In genomic region chr5:84816160-84816559, GRCh38 we compare ENCODE assay signal across 29 cellular contexts.
"Had no signal": no experiment of that assay in that cellular context is flagged by ENCODE, and none has a peak within 500 bp of the region (broad histone marks: within the 10 kb centered on the region; RNA-seq: fewer than 3 reads in every experiment).

No MANE protein-coding gene starts in this region.

- H3K27ac Mint-ChIP-seq: dendritic cell treated with granulocyte-macrophage colony-stimulating factor and Interleukin-4, amounts not matched to agents 40 ng/mL and 50 ng/mL, for 4 days; effector memory CD8-positive, alpha-beta T cell had no signal

- DNase-seq: colonic mucosa; cortex of kidney; dermis blood vessel endothelial cell; dorsolateral prefrontal cortex; effector CD4-positive, alpha-beta T cell; effector CD8-positive, alpha-beta T cell; effector memory CD4-positive, alpha-beta T cell; effector memory CD8-positive, alpha-beta T cell; endodermal cell; erythroblast; esophagus squamous epithelium; foreskin fibroblast; foreskin melanocyte; gastrocnemius medialis; glutamatergic neuron; head of caudate nucleus; heart left ventricle; heart right ventricle had no signal

- H3K9me3 Mint-ChIP-seq: dendritic cell treated with granulocyte-macrophage colony-stimulating factor and Interleukin-4, amounts not matched to agents 40 ng/mL and 50 ng/mL, for 4 days had no signal

- H3K27ac ChIP-seq: colonic mucosa, coronary artery, dorsolateral prefrontal cortex, epithelial cell of prostate, esophagus muscularis mucosa, esophagus squamous epithelium, foreskin keratinocyte, gastrocnemius medialis, gastroesophageal sphincter, heart left ventricle, heart right ventricle had no signal

- ATAC-seq: effector memory CD8-positive, alpha-beta T cell; esophagus mucosa; foreskin keratinocyte; gastrocnemius medialis; gastroesophageal sphincter; heart left ventricle; heart right ventricle had no signal

- H3K27me3 ChIP-seq: colonic mucosa, dorsolateral prefrontal cortex, esophagus muscularis mucosa, esophagus squamous epithelium, foreskin keratinocyte, gastrocnemius medialis, gastroesophageal sphincter, heart left ventricle, heart right ventricle had no signal

- FAIRE-seq: colon, endometrium, endothelial cell of umbilical vein, frontal cortex had no signal

- H3K27me3 Mint-ChIP-seq: dendritic cell treated with granulocyte-macrophage colony-stimulating factor and Interleukin-4, amounts not matched to agents 40 ng/mL and 50 ng/mL, for 4 days; effector memory CD8-positive, alpha-beta T cell had no signal

- H3K4me3 ChIP-seq: colonic mucosa, coronary artery, dorsolateral prefrontal cortex, esophagus muscularis mucosa, esophagus squamous epithelium, gastrocnemius medialis, gastroesophageal sphincter, heart left ventricle, heart right ventricle had no signal

- H3K36me3 ChIP-seq: colonic mucosa, esophagus muscularis mucosa, esophagus squamous epithelium, gastrocnemius medialis, gastroesophageal sphincter, heart left ventricle, heart right ventricle had no signal

- H3K4me1 ChIP-seq: colonic mucosa, esophagus muscularis mucosa, esophagus squamous epithelium, foreskin keratinocyte, gastrocnemius medialis, gastroesophageal sphincter, heart left ventricle, heart right ventricle had no signal

- H3K4me3 Mint-ChIP-seq: dendritic cell treated with granulocyte-macrophage colony-stimulating factor and Interleukin-4, amounts not matched to agents 40 ng/mL and 50 ng/mL, for 4 days; effector memory CD8-positive, alpha-beta T cell; endodermal cell had no signal

- H3K9me3 ChIP-seq: colonic mucosa, esophagus muscularis mucosa, esophagus squamous epithelium, gastrocnemius medialis, gastroesophageal sphincter, heart left ventricle had no signal
